ENCODE assay signal across 9 cellular contexts in genomic region chr16:22878955-22879354, GRCh38.
"Had no signal": no experiment of that assay in that cellular context is flagged by ENCODE, and none has a peak within 500 bp of the region (broad histone marks: within the 10 kb centered on the region; RNA-seq: fewer than 3 reads in every experiment).

No MANE protein-coding gene starts in this region.

- ATAC-seq: HCT116, K562 had no signal

- H2AFZ ChIP-seq: GM23248 had no signal

- DNase-seq: GM23248, GOT3, H7, HFFc6, IMR-90 had no signal

- H3K4me3 ChIP-seq: GM23248, HAP-1, K562 had no signal

- H3K9ac ChIP-seq: GM23248 had no signal

- H3K27ac ChIP-seq: GM23248, HL-60 had no signal

- H3K36me3 ChIP-seq: HAP-1 had no signal

- H3K4me1 ChIP-seq: HAP-1 had no signal

- H3K9me3 ChIP-seq: HAP-1 had no signal
